1 cellular context compared by ENCODE assay signal in genomic region chr17:81567191-81567590, GRCh38.
TF ChIP-seq lines count a peak whose summit lies in the region.

No MANE protein-coding gene starts in this region.

TF ChIP-seq in liver, 16 proteins besides CTCF, POLR2A, EP300 and RAD21 (continued from another document):
- TF ChIP-seq ZBTB33 (IDR thresholded peaks at IDR 0.05) (no peak), FOXA2 (IDR thresholded peaks at IDR 0.05) (no peak)
TF ChIP-seq in liver: peak in this region for 0.
